Comparison of ENCODE assay signal across 29 cellular contexts in the genomic region with DNA sequence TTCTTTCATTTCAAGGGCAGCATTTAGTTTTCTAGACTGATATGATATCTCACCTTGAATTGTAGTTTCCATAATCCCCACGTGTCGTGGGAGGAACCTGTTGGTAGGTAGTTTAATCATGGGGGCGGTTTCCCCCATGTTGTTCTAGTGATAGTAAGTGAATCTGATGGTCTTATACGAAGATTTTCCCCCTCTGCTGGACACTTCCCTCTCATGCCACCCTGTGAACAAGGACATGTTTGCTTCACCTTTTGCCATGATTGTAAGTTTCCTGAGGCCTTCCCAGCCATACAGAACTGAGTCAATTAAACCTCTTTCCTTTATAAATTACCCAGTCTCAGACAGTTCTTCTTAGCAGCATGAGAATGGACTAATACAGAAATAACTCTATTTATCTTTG.
DNase-seq lines count a peak whose midpoint lies in the region; TF ChIP-seq lines count a peak whose summit lies in the region.
"Had no signal": no experiment of that assay in that cellular context is flagged by ENCODE, and none has a peak within 500 bp of the region (broad histone marks: within the 10 kb centered on the region; RNA-seq: fewer than 3 reads in every experiment).

No MANE protein-coding gene starts in this region.

- no peak overlapping the region for H2BK20ac ChIP-seq in H9 (ENCODE audit: low read depth, low read length, poor library complexity, severe bottlenecking)

- no peak overlapping the region for H3K56ac ChIP-seq in H9 (ENCODE audit: insufficient read length, low read depth, low read length)

- H4K20me1 ChIP-seq in H9 (ENCODE audit: control insufficient read depth, insufficient read depth, insufficient read length) = no peaks in the 10 kb centered on the region

- H2AFZ ChIP-seq in H9 (ENCODE audit: low read length) = no peak overlapping the region

- no peak overlapping the region for H4K5ac ChIP-seq in H9 (ENCODE audit: insufficient read length, low read depth, low read length)

- no peak overlapping the region for H3K9ac ChIP-seq in H9 (ENCODE audit: extremely low read depth, insufficient read length, low read length)

- H3K4me2 ChIP-seq in H9 (ENCODE audit: insufficient read depth, insufficient read length, low read length) = no peak overlapping the region

- no peak overlapping the region for H3K23ac ChIP-seq in H9 (ENCODE audit: insufficient read length, low read depth, low read length)

- no peak overlapping the region for H2BK15ac ChIP-seq in H9 (ENCODE audit: low read depth, low read length)

- H3K9me3 Mint-ChIP-seq in H9 = no peaks in the 10 kb centered on the region

- no peak overlapping the region for H2BK12ac ChIP-seq in H9 (ENCODE audit: insufficient read length, low read depth, low read length)

- TF ChIP-seq POLR2A in sigmoid colon (IDR thresholded peaks at IDR 0.05) = no peak

- H3K27me3 ChIP-seq in BE2C (no peaks in the 10 kb centered on the region), H9 (ENCODE audit: insufficient read depth, low read length) (no peaks in the 10 kb centered on the region), kidney epithelial cell (ENCODE audit: control insufficient read depth, insufficient read depth, low read length) (no peaks in the 10 kb centered on the region), left ventricle myocardium inferior (ENCODE audit: low read depth) (no peaks in the 10 kb centered on the region), sigmoid colon (no peaks in the 10 kb centered on the region)
- H3K27me3 ChIP-seq: adrenal gland, colonic mucosa, foreskin keratinocyte, ovary, right atrium auricular region had no signal

- no peaks in the 10 kb centered on the region for H3K79me2 ChIP-seq in H9 (ENCODE audit: insufficient read depth, low read length)

- no peaks in the 10 kb centered on the region for H3K27me3 Mint-ChIP-seq in H9 (ENCODE audit: low read depth)
- H3K27me3 Mint-ChIP-seq: natural killer cell treated with Interleukin-12 subunit alpha and Interleukin-12 subunit beta and Interleukin-15 and Interleukin-18, amount 100 ng/mL, for 72 hours had no signal

- no peak overlapping the region for H3K27ac Mint-ChIP-seq in H9
- H3K27ac Mint-ChIP-seq: natural killer cell treated with Interleukin-12 subunit alpha and Interleukin-12 subunit beta and Interleukin-15 and Interleukin-18, amount 100 ng/mL, for 72 hours had no signal

- no peaks in the 10 kb centered on the region for H3K9me3 ChIP-seq in BE2C
- no peaks in the 10 kb centered on the region for H3K9me3 ChIP-seq in H9 (ENCODE audit: control insufficient read depth, low read depth, low read length)
- H3K9me3 ChIP-seq in left ventricle myocardium inferior (replicated peaks) = no peaks in the 10 kb centered on the region
- H3K9me3 ChIP-seq in sigmoid colon = no peaks in the 10 kb centered on the region
- H3K9me3 ChIP-seq: adrenal gland, colonic mucosa, ovary, right atrium auricular region had no signal

- no peak overlapping the region for H4K91ac ChIP-seq in H9 (ENCODE audit: insufficient read length, low read depth, low read length)

- H3K14ac ChIP-seq in H9 (ENCODE audit: insufficient read depth, low read length) = no peak overlapping the region

- H3K23me2 ChIP-seq in H9 (ENCODE audit: insufficient read length, low read depth, low read length, poor library complexity, severe bottlenecking) = no peaks in the 10 kb centered on the region

- H3K4me3 ChIP-seq in BE2C (ENCODE audit: low read depth, low read length) (no peak overlapping the region), kidney epithelial cell (ENCODE audit: low read depth, low read length) (no peak overlapping the region), left ventricle myocardium inferior (no peak overlapping the region), sigmoid colon (no peak overlapping the region)
- H3K4me3 ChIP-seq: adrenal gland, colonic mucosa, K562, ovary, right atrium auricular region had no signal

- no peak overlapping the region for H3K27ac ChIP-seq in H9 (ENCODE audit: insufficient read length, low read depth, low read length)
- no peak overlapping the region for H3K27ac ChIP-seq in VCaP
- H3K27ac ChIP-seq in left ventricle myocardium inferior (replicated peaks) = no peak overlapping the region
- no peak overlapping the region for H3K27ac ChIP-seq in sigmoid colon
- H3K27ac ChIP-seq: adrenal gland, colonic mucosa, foreskin keratinocyte, ovary, right atrium auricular region had no signal

- no peak overlapping the region for H4K8ac ChIP-seq in H9 (replicated peaks; ENCODE audit: insufficient read length, low read depth, low read length)

- H2BK5ac ChIP-seq in H9 (ENCODE audit: insufficient read length, low read length) = no peak overlapping the region

- intact Hi-C loops in left ventricle myocardium inferior (cut with micrococcal nuclease) (no loop called here), sigmoid colon (cut with DNase I) (no loop called here)

- TF ChIP-seq CTCF in BE2C (IDR thresholded peaks at IDR 0.05; ENCODE audit: low read depth, low read length) (peak; percentile 51), H9 (conservative IDR thresholded peaks at IDR 0.05) (peak; percentile 53; the same call in 2 of the 3 replicates), VCaP (conservative IDR thresholded peaks at IDR 0.05) (peak; percentile 46), kidney epithelial cell (IDR thresholded peaks at IDR 0.05; ENCODE audit: insufficient read depth, low read length, poor library complexity, severe bottlenecking) (peak; percentile 8), left ventricle myocardium inferior (IDR thresholded peaks at IDR 0.05; ENCODE audit: borderline replicate concordance) (no peak), sigmoid colon (IDR thresholded peaks at IDR 0.05) (no peak)

- no peak overlapping the region for H2BK120ac ChIP-seq in H9 (ENCODE audit: low read depth, low read length, poor library complexity, severe bottlenecking)

- no peaks in the 10 kb centered on the region for H3K36me3 Mint-ChIP-seq in H9 (ENCODE audit: insufficient read depth in 1 of 3, low read depth in 3 of 3)
- H3K36me3 Mint-ChIP-seq: natural killer cell treated with Interleukin-12 subunit alpha and Interleukin-12 subunit beta and Interleukin-15 and Interleukin-18, amount 100 ng/mL, for 72 hours had no signal

- no CpG with 5 or more reads among the region's 4 CpGs for WGBS in H9 (ENCODE audit: extremely low coverage, insufficient read length, low lambda C conversion rate)
- WGBS in sigmoid colon, 2 donors = 66 to 76% methylated on average over 4 of the region's 4 CpGs

- H3K4me1 Mint-ChIP-seq in H9 = no peaks in the 10 kb centered on the region

- no peak for TF ChIP-seq EP300 in sigmoid colon (IDR thresholded peaks at IDR 0.05)

- H3K36me3 ChIP-seq in BE2C (no peaks in the 10 kb centered on the region), kidney epithelial cell (ENCODE audit: control insufficient read depth, insufficient read depth, low read length) (no peaks in the 10 kb centered on the region), left ventricle myocardium inferior (no peaks in the 10 kb centered on the region), sigmoid colon (no peaks in the 10 kb centered on the region)
- H3K36me3 ChIP-seq: adrenal gland, colonic mucosa, ovary, right atrium auricular region had no signal

- H3K79me1 ChIP-seq in H9 (ENCODE audit: insufficient read depth, low read depth, low read length, poor library complexity, severe bottlenecking) = no peaks in the 10 kb centered on the region

- H2AK5ac ChIP-seq in H9 (ENCODE audit: insufficient read length, low read length) = no peak overlapping the region

- no peak overlapping the region for H3T11ph ChIP-seq in H9 (ENCODE audit: low read length)

- H3K4me1 ChIP-seq in BE2C (no peaks in the 10 kb centered on the region), H9 (ENCODE audit: insufficient read depth, low read length) (no peaks in the 10 kb centered on the region), left ventricle myocardium inferior (no peaks in the 10 kb centered on the region), sigmoid colon (no peaks in the 10 kb centered on the region)
- H3K4me1 ChIP-seq: adrenal gland, colonic mucosa, foreskin keratinocyte, right atrium auricular region had no signal

- no peak overlapping the region for H3K4ac ChIP-seq in H9 (ENCODE audit: low read depth, low read length)

- no peak overlapping the region for H3K18ac ChIP-seq in H9 (ENCODE audit: insufficient read length, low read depth, low read length)

- DNase-seq in BE2C = peak; percentile 11
- no peak for DNase-seq in H9
- no peak for DNase-seq in kidney epithelial cell (ENCODE audit: low read depth)
- DNase-seq in left ventricle myocardium inferior = no peak
- DNase-seq in activated CD4-positive, CD25-positive, alpha-beta regulatory T cell treated with anti-CD3 and anti-CD28 coated beads, Interleukin-2, amount 50 U/mL, for 72 hours = no peak
- no peak for DNase-seq in sigmoid colon
- DNase-seq in iPS-NIHi7 (ENCODE audit: extremely low spot score) = no peak
- DNase-seq: activated CD4-positive, alpha-beta T cell treated with anti-CD3 and anti-CD28 coated beads for 4 hours; activated CD8-positive, alpha-beta memory T cell treated with anti-CD3 and anti-CD28 coated beads for 24 hours; activated naive CD4-positive, alpha-beta T cell; activated T-cell treated with anti-CD3 and anti-CD28 coated beads, Interleukin-2, amount 50 U/mL, for 4 hours; adrenal gland; colonic mucosa; effector memory CD4-positive, alpha-beta T cell; foreskin keratinocyte; left ventricle myocardium superior; midbrain; NCI-H146; NCI-H2171 treated with DMSO at 0.1 percent for 48 hours; NCI-H524 treated with DMSO at 0.1 percent for 48 hours; ovary; stimulated activated CD4-positive, alpha-beta T cell treated with anti-CD3 and anti-CD28 coated beads, Interleukin-12 subunit alpha, Interleukin-12 subunit beta, amount 100 ng/mL, for 4 hours; stimulated activated CD4-positive, alpha-beta T cell treated with anti-CD3 and anti-CD28 coated beads, Interleukin-4, amount 100 ng/mL, for 4 hours; stimulated activated naive CD4-positive, alpha-beta T cell; T-helper 1 cell had no signal

- H3K4me3 Mint-ChIP-seq in H9 = no peak overlapping the region
- H3K4me3 Mint-ChIP-seq: activated T-cell treated with anti-CD3 and anti-CD28 coated beads, Interleukin-2, amount 50 U/mL, for 4 hours; natural killer cell treated with Interleukin-12 subunit alpha and Interleukin-12 subunit beta and Interleukin-15 and Interleukin-18, amount 100 ng/mL, for 72 hours had no signal

Comparison
In these comparisons a context has a peak if more than half of its experiments do, and no peak if none do; other contexts are left out.
1. CTCF ChIP-seq: peak in BE2C (single experiment), H9 (single experiment), VCaP (single experiment) and kidney epithelial cell (single experiment); none in left ventricle myocardium inferior (single experiment) and sigmoid colon (0 of 4).